Comparison of ENCODE assay signal across 37 cellular contexts in genomic region chr14:51759950-51760349, GRCh38.
"Had no signal": no experiment of that assay in that cellular context is flagged by ENCODE, and none has a peak within 500 bp of the region (broad histone marks: within the 10 kb centered on the region; RNA-seq: fewer than 3 reads in every experiment).

No MANE protein-coding gene starts in this region.

- H3K4me3 ChIP-seq: adrenal gland, ascending aorta, body of pancreas, breast epithelium, cardiac muscle cell had no signal

- H3K36me3 Mint-ChIP-seq: activated naive CD4-positive, alpha-beta T cell treated with anti-CD3 and anti-CD28 coated beads, Interleukin-2, amount 10 ng/mL, durations not matched to agents 7 days and 5 days; activated naive CD4-positive, alpha-beta T cell treated with anti-CD3 and anti-CD28 coated beads, Interleukin-2, amount 50 U/mL, for 24 hours; activated naive CD4-positive, alpha-beta T cell treated with anti-CD3 and anti-CD28 coated beads, Interleukin-2, amount 50 U/mL, for 72 hours; activated naive CD8-positive, alpha-beta T cell treated with anti-CD3 and anti-CD28 coated beads for 36 hours; activated naive CD8-positive, alpha-beta T cell treated with anti-CD3 and anti-CD28 coated beads, Interleukin-2, amount 10 ng/mL, durations not matched to agents 7 days and 5 days; brain had no signal

- DNase-seq: activated effector memory CD4-positive, alpha-beta T cell treated with anti-CD3 and anti-CD28 coated beads, Interleukin-2, amount 50 U/mL, for 16 hours; activated effector memory CD4-positive, alpha-beta T cell treated with Interleukin-2 at 50 U/mL for 16 hours; activated gamma-delta T cell; activated gamma-delta T cell treated with Interleukin-2 at 50 U/mL for 16 hours; activated naive CD4-positive, alpha-beta T cell; activated naive CD4-positive, alpha-beta T cell treated with anti-CD3 and anti-CD28 coated beads for 36 hours; activated naive CD4-positive, alpha-beta T cell treated with anti-CD3 and anti-CD28 coated beads, Interleukin-2, amount 10 ng/mL, durations not matched to agents 7 days and 5 days; activated naive CD4-positive, alpha-beta T cell treated with anti-CD3 and anti-CD28 coated beads, Interleukin-2, amount 50 U/mL, for 16 hours; activated naive CD4-positive, alpha-beta T cell treated with Interleukin-2 at 50 U/mL for 16 hours; activated naive CD8-positive, alpha-beta T cell treated with anti-CD3 and anti-CD28 coated beads for 36 hours; activated naive CD8-positive, alpha-beta T cell treated with anti-CD3 and anti-CD28 coated beads, Interleukin-2, amount 10 ng/mL, durations not matched to agents 7 days and 5 days; activated T-cell treated with anti-CD3 and anti-CD28 coated beads for 4 hours; activated T-cell treated with anti-CD3 and anti-CD28 coated beads, Interleukin-2, amount 50 U/mL, for 1 hour; activated T-cell treated with anti-CD3 and anti-CD28 coated beads, Interleukin-2, amount 50 U/mL, for 24 hours; activated T-cell treated with anti-CD3 and anti-CD28 coated beads, Interleukin-2, amount 50 U/mL, for 4 hours; activated T-cell treated with anti-CD3 and anti-CD28 coated beads, Interleukin-2, amount 50 U/mL, for 48 hours; activated T-cell treated with anti-CD3 and anti-CD28 coated beads, Interleukin-2, amount 50 U/mL, for 72 hours; adrenal gland; amniotic stem cell; amygdala; anterior cingulate cortex; aorta; body of pancreas; brain microvascular endothelial cell; caudate nucleus; central memory CD4-positive, alpha-beta T cell; cerebellar nuclear complex had no signal

- H3K9me3 ChIP-seq: adrenal gland, ascending aorta, body of pancreas, breast epithelium had no signal

- H3K4me3 Mint-ChIP-seq: activated naive CD4-positive, alpha-beta T cell treated with anti-CD3 and anti-CD28 coated beads for 36 hours; activated naive CD4-positive, alpha-beta T cell treated with anti-CD3 and anti-CD28 coated beads, Interleukin-2, amount 10 ng/mL, durations not matched to agents 7 days and 5 days; activated naive CD4-positive, alpha-beta T cell treated with anti-CD3 and anti-CD28 coated beads, Interleukin-2, amount 50 U/mL, for 24 hours; activated naive CD8-positive, alpha-beta T cell treated with anti-CD3 and anti-CD28 coated beads for 36 hours; activated naive CD8-positive, alpha-beta T cell treated with anti-CD3 and anti-CD28 coated beads, Interleukin-2, amount 10 ng/mL, durations not matched to agents 7 days and 5 days; activated T-cell treated with anti-CD3 and anti-CD28 coated beads, Interleukin-2, amount 50 U/mL, for 24 hours; activated T-cell treated with anti-CD3 and anti-CD28 coated beads, Interleukin-2, amount 50 U/mL, for 4 hours; activated T-cell treated with anti-CD3 and anti-CD28 coated beads, Interleukin-2, amount 50 U/mL, for 72 hours; activated T-helper 1 cell treated with anti-CD3 and anti-CD28 coated beads, Interleukin-12 subunit alpha, Interleukin-12 subunit beta, Interleukin-2, Interleukin-4 antibody, amounts not matched to agents 30 ng/mL and 10 ng/mL and 1 ng/mL, durations not matched to agents 14 hours and 24 hours and 36 hours; activated T-helper 17 cell treated with anti-CD3 and anti-CD28 coated beads, Interleukin-2, amount 50 U/mL, for 72 hours; brain; central memory CD8-positive, alpha-beta T cell had no signal

- H3K27ac ChIP-seq: adrenal gland, ascending aorta, body of pancreas, brain microvascular endothelial cell, breast epithelium, cardiac muscle cell had no signal

- H3K36me3 ChIP-seq: adrenal gland, ascending aorta, brain microvascular endothelial cell, breast epithelium, cardiac muscle cell had no signal

- ATAC-seq: activated naive CD4-positive, alpha-beta T cell treated with anti-CD3 and anti-CD28 coated beads, Interleukin-2, amount 50 U/mL, for 72 hours; activated T-cell treated with anti-CD3 and anti-CD28 coated beads, Interleukin-2, amount 50 U/mL, for 4 hours; activated T-cell treated with anti-CD3 and anti-CD28 coated beads, Interleukin-2, amount 50 U/mL, for 72 hours; activated T-helper 17 cell treated with anti-CD3 and anti-CD28 coated beads, Interleukin-2, amount 50 U/mL, for 72 hours; body of pancreas had no signal

- H3K9me3 Mint-ChIP-seq: activated naive CD4-positive, alpha-beta T cell treated with anti-CD3 and anti-CD28 coated beads for 36 hours; activated naive CD4-positive, alpha-beta T cell treated with anti-CD3 and anti-CD28 coated beads, Interleukin-2, amount 10 ng/mL, durations not matched to agents 7 days and 5 days; activated naive CD4-positive, alpha-beta T cell treated with anti-CD3 and anti-CD28 coated beads, Interleukin-2, amount 50 U/mL, for 24 hours; activated naive CD4-positive, alpha-beta T cell treated with anti-CD3 and anti-CD28 coated beads, Interleukin-2, amount 50 U/mL, for 72 hours; activated naive CD8-positive, alpha-beta T cell treated with anti-CD3 and anti-CD28 coated beads for 36 hours; activated naive CD8-positive, alpha-beta T cell treated with anti-CD3 and anti-CD28 coated beads, Interleukin-2, amount 10 ng/mL, durations not matched to agents 7 days and 5 days; activated T-cell treated with anti-CD3 and anti-CD28 coated beads, Interleukin-2, amount 50 U/mL, for 24 hours; activated T-cell treated with anti-CD3 and anti-CD28 coated beads, Interleukin-2, amount 50 U/mL, for 4 hours; activated T-cell treated with anti-CD3 and anti-CD28 coated beads, Interleukin-2, amount 50 U/mL, for 72 hours; activated T-helper 1 cell treated with anti-CD3 and anti-CD28 coated beads, Interleukin-12 subunit alpha, Interleukin-12 subunit beta, Interleukin-2, Interleukin-4 antibody, amounts not matched to agents 30 ng/mL and 10 ng/mL and 1 ng/mL, durations not matched to agents 14 hours and 24 hours and 36 hours; activated T-helper 17 cell treated with anti-CD3 and anti-CD28 coated beads, Interleukin-2, amount 50 U/mL, for 72 hours; activated T-helper 2 cell treated with anti-CD3 and anti-CD28 coated beads, Interferon-gamma antibody, Interleukin-2, Interleukin-4, amounts not matched to agents 10 μg/mL and 5 μg/mL and 100 μg/mL, durations not matched to agents 14 hours and 24 hours and 36 hours; central memory CD8-positive, alpha-beta T cell had no signal

- H3K27ac Mint-ChIP-seq: activated naive CD4-positive, alpha-beta T cell treated with anti-CD3 and anti-CD28 coated beads for 36 hours; activated naive CD4-positive, alpha-beta T cell treated with anti-CD3 and anti-CD28 coated beads, Interleukin-2, amount 10 ng/mL, durations not matched to agents 7 days and 5 days; activated naive CD4-positive, alpha-beta T cell treated with anti-CD3 and anti-CD28 coated beads, Interleukin-2, amount 50 U/mL, for 24 hours; activated naive CD4-positive, alpha-beta T cell treated with anti-CD3 and anti-CD28 coated beads, Interleukin-2, amount 50 U/mL, for 72 hours; activated naive CD8-positive, alpha-beta T cell treated with anti-CD3 and anti-CD28 coated beads for 36 hours; activated naive CD8-positive, alpha-beta T cell treated with anti-CD3 and anti-CD28 coated beads, Interleukin-2, amount 10 ng/mL, durations not matched to agents 7 days and 5 days; activated T-cell treated with anti-CD3 and anti-CD28 coated beads, Interleukin-2, amount 50 U/mL, for 24 hours; activated T-cell treated with anti-CD3 and anti-CD28 coated beads, Interleukin-2, amount 50 U/mL, for 72 hours; activated T-helper 1 cell treated with anti-CD3 and anti-CD28 coated beads, Interleukin-12 subunit alpha, Interleukin-12 subunit beta, Interleukin-2, Interleukin-4 antibody, amounts not matched to agents 30 ng/mL and 10 ng/mL and 1 ng/mL, durations not matched to agents 14 hours and 24 hours and 36 hours; activated T-helper 17 cell treated with anti-CD3 and anti-CD28 coated beads, Interleukin-2, amount 50 U/mL, for 72 hours; activated T-helper 2 cell treated with anti-CD3 and anti-CD28 coated beads, Interferon-gamma antibody, Interleukin-2, Interleukin-4, amounts not matched to agents 10 μg/mL and 5 μg/mL and 100 μg/mL, durations not matched to agents 14 hours and 24 hours and 36 hours; brain had no signal

- H3K27me3 ChIP-seq: adrenal gland, ascending aorta, body of pancreas, brain microvascular endothelial cell, breast epithelium, cardiac muscle cell had no signal

- H3K4me1 Mint-ChIP-seq: brain had no signal

- H3K4me1 ChIP-seq: adrenal gland, ascending aorta, body of pancreas, breast epithelium had no signal
